ENCODE assay signal across 8 cellular contexts in genomic region chr16:30985401-30986128, GRCh38. TPM values are rescaled to one million over a fixed set of nuclear protein-coding genes. Genes with fewer than 3 reads are reported as not detected.
A peak's percentile ranks its signal among the peaks of the same experiment; 100 is the strongest.
DNase-seq lines count a peak whose midpoint lies in the region; ATAC-seq and TF ChIP-seq lines count a peak whose summit lies in the region.

No MANE protein-coding gene starts in this region.

- no peak for TF ChIP-seq CTCF in astrocyte of the cerebellum (IDR thresholded peaks at IDR 0.05; ENCODE audit: low read depth, low read length, missing control alignments)
- no peak for TF ChIP-seq CTCF in transverse colon (IDR thresholded peaks at IDR 0.05)

- no peak for TF ChIP-seq POLR2A in transverse colon (IDR thresholded peaks at IDR 0.05)

- peak overlapping the region; percentile 18 for H3K27ac ChIP-seq in layer of hippocampus (ENCODE audit: low read depth, low read length)
- peak overlapping the region; percentile 68 to 83 (median 75) for H3K27ac ChIP-seq in transverse colon

- H3K9me3 ChIP-seq in transverse colon = no peaks in the 10 kb centered on the region

- ATAC-seq in GM19467 (IDR thresholded peaks at IDR 0.05; ENCODE audit: unreplicated experiment) (no peak), GM21619 (IDR thresholded peaks at IDR 0.05; ENCODE audit: unreplicated experiment) (no peak)

- DNase-seq in DMS 273 treated with DMSO at 0.1 percent for 48 hours (lab: John Stamatoyannopoulos, UW) (peak; percentile 41), NCI-H146 (lab: John Stamatoyannopoulos, UW) (peak; percentile 93), astrocyte of the cerebellum (ENCODE audit: low read depth) (no peak), transverse colon (peak; percentile 82), activated gamma-delta T cell (lab: John Stamatoyannopoulos, UW) (no peak)

- intact Hi-C loops in transverse colon (cut with DNase I; ENCODE audit: low total_unique reads) = loop anchor here (5.0 kb wide), 1 partner anchor 157 kb away; no protein-coding TSS in a partner anchor

- peaks cover 9 to 12% (median 10%) of the 10 kb centered on the region in 4 donors for H3K4me1 ChIP-seq in transverse colon

- peak overlapping the region; percentile 33 for H3K4me3 ChIP-seq in astrocyte of the cerebellum (ENCODE audit: low read depth, low read length)
- peak overlapping the region; percentile 13 to 54 (median 40) for H3K4me3 ChIP-seq in transverse colon

- in situ Hi-C loops in astrocyte of the cerebellum (cut with HindIII; ENCODE audit: low sequenced_read_pairs) (no loop called here), transverse colon (cut with MboI; ENCODE audit: low pct_ligation_motif_present in 1 of 4, low pct_unique_long_range_greater_than_20kb in 1 of 4, low sequenced_read_pairs in 3 of 4) (loop anchor here (10.0 to 25.0 kb wide), 6 partner anchors 109 to 879 kb away; partner anchors contain the start of genes COX6A2 (in 2 of the 4), ZNF267 (in 2 of the 4), ZNF843 (in 2 of the 4) and ARMC5 (in 1 of the 4))

- no peaks in the 10 kb centered on the region for H3K27me3 ChIP-seq in layer of hippocampus (ENCODE audit: control insufficient read depth, insufficient read depth, low read length)
- H3K27me3 ChIP-seq in transverse colon = no peaks in the 10 kb centered on the region

- H3K36me3 ChIP-seq in transverse colon = peaks cover 0 to 4% (median under 1%) of the 10 kb centered on the region in 4 donors

- no peak for TF ChIP-seq EP300 in transverse colon (IDR thresholded peaks at IDR 0.05; ENCODE audit: low read depth)

- 46 to 70% methylated on average over 2 to 20 of the region's 20 CpGs for WGBS in transverse colon (ENCODE audit: low coverage in 1 of 2), 2 donors

RNA-seq across cellular contexts. Expression of gene HSD3B7, which starts 0.6 kb away (rescaled TPM):
- 10 to 100 TPM in 3 of 4 donors, 1 to 10 TPM in 1; 7.0 to 31.8 (median 29.6) TPM for total RNA-seq in transverse colon

RNA-seq across cellular contexts. Expression of gene STX1B, which starts 24.9 kb away (rescaled TPM):
- total RNA-seq in transverse colon = 1 to 10 TPM in 1 of 4 donors, under 1 TPM in 1, not detected in 2; 0.41 to 1.3 TPM

RNA-seq across cellular contexts. Expression of gene SETD1A, which starts 28.0 kb away (rescaled TPM):
- 10 to 100 TPM in 3 of 4 donors, 1 to 10 TPM in 1; 5.3 to 37.0 (median 10.8) TPM for total RNA-seq in transverse colon

RNA-seq across cellular contexts. Expression of gene ORAI3, which starts 36.7 kb away (rescaled TPM):
- 10 to 100 TPM; 24.8 to 45.6 (median 31.3) TPM for total RNA-seq in transverse colon

RNA-seq across cellular contexts. Expression of gene STX4, which starts 47.8 kb away (rescaled TPM):
- 100 to 1,000 TPM in 2 of 4 donors, 10 to 100 TPM in 2; 50.8 to 163 (median 79.7) TPM for total RNA-seq in transverse colon

Comparison
In these comparisons a context has a peak if more than half of its experiments do, and no peak if none do; other contexts are left out.
1. DNase-seq: peak in DMS 273 treated with DMSO at 0.1 percent for 48 hours (single experiment), NCI-H146 (single experiment) and transverse colon (single experiment); none in astrocyte of the cerebellum (single experiment) and activated gamma-delta T cell (single experiment).